In genomic region chr12:69966839-69967238, GRCh38 we compare ENCODE assay signal across 14 cellular contexts.
DNase-seq lines count a peak whose midpoint lies in the region; TF ChIP-seq lines count a peak whose summit lies in the region.
"Had no signal": no experiment of that assay in that cellular context is flagged by ENCODE, and none has a peak within 500 bp of the region (broad histone marks: within the 10 kb centered on the region; RNA-seq: fewer than 3 reads in every experiment).

No MANE protein-coding gene starts in this region.

- intact Hi-C loops in activated T-helper 2 cell treated with anti-CD3 and anti-CD28 coated beads, Interferon-gamma antibody, Interleukin-2, Interleukin-4, amounts not matched to agents 10 μg/mL and 5 μg/mL and 100 μg/mL, durations not matched to agents 14 hours and 24 hours and 36 hours (cut with micrococcal nuclease) = no loop called here

- H3K14ac ChIP-seq in mesenchymal stem cell (ENCODE audit: low read length in 2 of 2) = no peak overlapping the region

- H4K91ac ChIP-seq in mesenchymal stem cell (ENCODE audit: low read length) = no peak overlapping the region

- H2BK5ac ChIP-seq in mesenchymal stem cell (ENCODE audit: low read depth, low read length, poor library complexity, severe bottlenecking) = no peak overlapping the region

- H3K4ac ChIP-seq in mesenchymal stem cell (ENCODE audit: low read depth in 1 of 2, low read length in 2 of 2) = no peak overlapping the region

- peak; percentile 23 for DNase-seq in COLO829 (ENCODE audit: low spot score)
- peak; percentile 84 for DNase-seq in NCI-H226
- peak; percentile 19 for DNase-seq in choroid plexus epithelial cell (ENCODE audit: low read depth)
- no peak for DNase-seq in mesenchymal stem cell
- no peak for DNase-seq in effector CD8-positive, alpha-beta T cell (lab: John Stamatoyannopoulos, UW)
- no peak for DNase-seq in mesothelial cell of epicardium (ENCODE audit: low spot score in 2 of 2, unreplicated experiment in 2 of 2)
- no peak for DNase-seq in stimulated activated CD4-positive, alpha-beta T cell treated with anti-CD3 and anti-CD28 coated beads, Interleukin-2, amount 100 ng/mL, for 24 hours
- no peak for DNase-seq in activated T-helper 2 cell treated with anti-CD3 and anti-CD28 coated beads, Interferon-gamma antibody, Interleukin-2, Interleukin-4, amounts not matched to agents 10 μg/mL and 5 μg/mL and 100 μg/mL, durations not matched to agents 14 hours and 24 hours and 36 hours (ENCODE audit: low spot score)
- DNase-seq: activated CD4-positive, alpha-beta T cell treated with anti-CD3 and anti-CD28 coated beads for 48 hours; activated naive CD8-positive, alpha-beta T cell treated with anti-CD3 and anti-CD28 coated beads, Interleukin-2, amount 50 U/mL, for 24 hours; activated T-cell treated with anti-CD3 and anti-CD28 coated beads, Interleukin-2, amount 50 U/mL, for 1 hour; NCI-H1436 treated with DMSO at 0.1 percent for 48 hours; NCI-H524 treated with DMSO at 0.1 percent for 48 hours had no signal

- H2BK15ac ChIP-seq in mesenchymal stem cell (ENCODE audit: low read depth, poor library complexity, severe bottlenecking) = no peak overlapping the region

- H3K4me2 ChIP-seq in mesenchymal stem cell (ENCODE audit: low read length, poor library complexity, severe bottlenecking) = no peak overlapping the region

- no peaks in the 10 kb centered on the region for H3K27me3 Mint-ChIP-seq in mesothelial cell of epicardium (ENCODE audit: low read depth)
- no peaks in the 10 kb centered on the region for H3K27me3 Mint-ChIP-seq in activated T-helper 2 cell treated with anti-CD3 and anti-CD28 coated beads, Interferon-gamma antibody, Interleukin-2, Interleukin-4, amounts not matched to agents 10 μg/mL and 5 μg/mL and 100 μg/mL, durations not matched to agents 14 hours and 24 hours and 36 hours (ENCODE audit: low read depth)
- H3K27me3 Mint-ChIP-seq: activated naive CD8-positive, alpha-beta T cell treated with anti-CD3 and anti-CD28 coated beads, Interleukin-2, amount 50 U/mL, for 24 hours had no signal

- H3K36me3 Mint-ChIP-seq in mesothelial cell of epicardium = no peaks in the 10 kb centered on the region
- no peaks in the 10 kb centered on the region for H3K36me3 Mint-ChIP-seq in activated T-helper 2 cell treated with anti-CD3 and anti-CD28 coated beads, Interferon-gamma antibody, Interleukin-2, Interleukin-4, amounts not matched to agents 10 μg/mL and 5 μg/mL and 100 μg/mL, durations not matched to agents 14 hours and 24 hours and 36 hours (ENCODE audit: low read depth)

- H3K27me3 ChIP-seq in mesenchymal stem cell (ENCODE audit: control insufficient read depth in 1 of 2, insufficient read depth in 1 of 2, low read length in 2 of 2) = no peaks in the 10 kb centered on the region
- H3K27me3 ChIP-seq: Peyer's patch had no signal

- no peak overlapping the region for H3K23ac ChIP-seq in mesenchymal stem cell (ENCODE audit: low read length in 2 of 2)

- no peak overlapping the region for H3K27ac ChIP-seq in mesenchymal stem cell (ENCODE audit: low read length, poor library complexity, severe bottlenecking)
- H3K27ac ChIP-seq: Peyer's patch had no signal

- H3K79me1 ChIP-seq in mesenchymal stem cell (replicated peaks; ENCODE audit: low read length, poor library complexity, severe bottlenecking) = no peaks in the 10 kb centered on the region

- H2AK5ac ChIP-seq in mesenchymal stem cell (ENCODE audit: low read length, severe bottlenecking) = no peak overlapping the region

- no peaks in the 10 kb centered on the region for H3K4me1 Mint-ChIP-seq in mesothelial cell of epicardium
- H3K4me1 Mint-ChIP-seq in activated T-helper 2 cell treated with anti-CD3 and anti-CD28 coated beads, Interferon-gamma antibody, Interleukin-2, Interleukin-4, amounts not matched to agents 10 μg/mL and 5 μg/mL and 100 μg/mL, durations not matched to agents 14 hours and 24 hours and 36 hours (ENCODE audit: low read depth) = no peaks in the 10 kb centered on the region
- H3K4me1 Mint-ChIP-seq: activated naive CD8-positive, alpha-beta T cell treated with anti-CD3 and anti-CD28 coated beads, Interleukin-2, amount 50 U/mL, for 24 hours had no signal

- H3K27ac Mint-ChIP-seq in mesothelial cell of epicardium = no peak overlapping the region
- no peak overlapping the region for H3K27ac Mint-ChIP-seq in activated T-helper 2 cell treated with anti-CD3 and anti-CD28 coated beads, Interferon-gamma antibody, Interleukin-2, Interleukin-4, amounts not matched to agents 10 μg/mL and 5 μg/mL and 100 μg/mL, durations not matched to agents 14 hours and 24 hours and 36 hours
- H3K27ac Mint-ChIP-seq: activated naive CD8-positive, alpha-beta T cell treated with anti-CD3 and anti-CD28 coated beads, Interleukin-2, amount 50 U/mL, for 24 hours had no signal

- H3K36me3 ChIP-seq in mesenchymal stem cell (ENCODE audit: control insufficient read depth in 1 of 2, insufficient read depth in 2 of 2, low read depth in 1 of 2, low read length in 2 of 2) = no peaks in the 10 kb centered on the region
- H3K36me3 ChIP-seq: Peyer's patch had no signal

- TF ChIP-seq CTCF in choroid plexus epithelial cell (conservative IDR thresholded peaks at IDR 0.05; ENCODE audit: low read depth, low read length) = no peak
- no peak for TF ChIP-seq CTCF in mesothelial cell of epicardium (IDR thresholded peaks at IDR 0.05; ENCODE audit: unreplicated experiment)

- H3K4me3 ChIP-seq in choroid plexus epithelial cell (ENCODE audit: low read depth, low read length) = no peak overlapping the region
- H3K4me3 ChIP-seq in mesenchymal stem cell (ENCODE audit: insufficient read depth in 1 of 2, low read depth in 1 of 2, low read length in 2 of 2) = no peak overlapping the region
- H3K4me3 ChIP-seq: Peyer's patch had no signal

- H3K18ac ChIP-seq in mesenchymal stem cell (ENCODE audit: low read depth in 1 of 2, low read length in 2 of 2) = no peak overlapping the region

- H2AFZ ChIP-seq in mesenchymal stem cell (ENCODE audit: low read depth, low read length) = no peak overlapping the region

- no peaks in the 10 kb centered on the region for H3K9me3 ChIP-seq in mesenchymal stem cell (ENCODE audit: control insufficient read depth, low read length)
- H3K9me3 ChIP-seq: Peyer's patch had no signal

- peak overlapping the region; percentile 71 for H3K9ac ChIP-seq in mesenchymal stem cell (ENCODE audit: low read length)

- WGBS in mesenchymal stem cell = 87% methylated on average over 3 of the region's 3 CpGs

- H2BK12ac ChIP-seq in mesenchymal stem cell (ENCODE audit: low read length in 2 of 2) = no peak overlapping the region

- H3K4me3 Mint-ChIP-seq in mesothelial cell of epicardium = no peak overlapping the region
- no peak overlapping the region for H3K4me3 Mint-ChIP-seq in activated T-helper 2 cell treated with anti-CD3 and anti-CD28 coated beads, Interferon-gamma antibody, Interleukin-2, Interleukin-4, amounts not matched to agents 10 μg/mL and 5 μg/mL and 100 μg/mL, durations not matched to agents 14 hours and 24 hours and 36 hours (ENCODE audit: low read depth)
- H3K4me3 Mint-ChIP-seq: activated naive CD8-positive, alpha-beta T cell treated with anti-CD3 and anti-CD28 coated beads, Interleukin-2, amount 50 U/mL, for 24 hours had no signal

- H4K8ac ChIP-seq in mesenchymal stem cell (ENCODE audit: low read length) = no peak overlapping the region

- H3K9me3 Mint-ChIP-seq in mesothelial cell of epicardium = no peaks in the 10 kb centered on the region
- no peaks in the 10 kb centered on the region for H3K9me3 Mint-ChIP-seq in activated T-helper 2 cell treated with anti-CD3 and anti-CD28 coated beads, Interferon-gamma antibody, Interleukin-2, Interleukin-4, amounts not matched to agents 10 μg/mL and 5 μg/mL and 100 μg/mL, durations not matched to agents 14 hours and 24 hours and 36 hours
- H3K9me3 Mint-ChIP-seq: activated naive CD8-positive, alpha-beta T cell treated with anti-CD3 and anti-CD28 coated beads, Interleukin-2, amount 50 U/mL, for 24 hours had no signal

- peaks cover 1% of the 10 kb centered on the region for H3K4me1 ChIP-seq in mesenchymal stem cell (ENCODE audit: control insufficient read depth, insufficient read depth, low read depth, low read length)
- H3K4me1 ChIP-seq: Peyer's patch had no signal

- H2BK120ac ChIP-seq in mesenchymal stem cell (ENCODE audit: low read depth, low read length) = no peak overlapping the region

Comparison
In these comparisons a context has a peak if more than half of its experiments do, and no peak if none do; other contexts are left out.
1. DNase-seq: peak in COLO829 (single experiment), NCI-H226 (single experiment) and choroid plexus epithelial cell (single experiment); none in mesenchymal stem cell (single experiment), effector CD8-positive, alpha-beta T cell (single experiment), mesothelial cell of epicardium (0 of 2), stimulated activated CD4-positive, alpha-beta T cell treated with anti-CD3 and anti-CD28 coated beads, Interleukin-2, amount 100 ng/mL, for 24 hours (0 of 2) and activated T-helper 2 cell treated with anti-CD3 and anti-CD28 coated beads, Interferon-gamma antibody, Interleukin-2, Interleukin-4, amounts not matched to agents 10 μg/mL and 5 μg/mL and 100 μg/mL, durations not matched to agents 14 hours and 24 hours and 36 hours (single experiment).